33 cellular contexts compared by ENCODE assay signal in the genomic region with DNA sequence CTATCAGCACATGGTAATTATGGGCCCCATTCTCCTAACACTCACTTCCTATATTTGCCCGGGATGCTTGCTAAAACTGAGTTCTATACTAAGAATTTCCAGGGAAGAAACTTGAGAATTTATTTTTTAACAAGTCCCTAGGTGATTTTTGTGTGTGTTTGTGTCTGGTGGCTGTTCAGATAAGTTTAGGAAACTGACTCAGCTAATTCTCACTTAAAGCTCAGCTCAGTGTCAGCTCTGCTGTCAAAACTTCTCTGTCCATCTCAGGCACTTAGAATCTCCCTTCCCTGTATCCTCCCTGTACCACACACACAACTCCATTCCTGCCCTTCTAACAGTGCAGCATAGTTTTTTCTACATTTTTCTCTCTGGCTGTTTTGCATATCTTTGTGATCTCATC.
"Had no signal": no experiment of that assay in that cellular context is flagged by ENCODE, and none has a peak within 500 bp of the region (broad histone marks: within the 10 kb centered on the region; RNA-seq: fewer than 3 reads in every experiment).

No MANE protein-coding gene starts in this region.

- H3K36me3 Mint-ChIP-seq: activated naive CD4-positive, alpha-beta T cell treated with anti-CD3 and anti-CD28 coated beads, Interleukin-2, amount 50 U/mL, for 24 hours; activated naive CD8-positive, alpha-beta T cell treated with anti-CD3 and anti-CD28 coated beads for 36 hours; WTC11 had no signal

- ATAC-seq: activated CD8-positive, alpha-beta T cell treated with anti-CD3 and anti-CD28 coated beads for 36 hours; activated naive CD8-positive, alpha-beta T cell treated with anti-CD3 and anti-CD28 coated beads, Interleukin-2, amount 50 U/mL, for 24 hours; activated T-cell treated with anti-CD3 and anti-CD28 coated beads, Interleukin-2, amount 50 U/mL, for 4 hours; activated T-helper 17 cell treated with anti-CD3 and anti-CD28 coated beads, Interleukin-2, amount 50 U/mL, for 72 hours; body of pancreas; effector memory CD8-positive, alpha-beta T cell; foreskin keratinocyte; gastrocnemius medialis; heart left ventricle; WTC11 had no signal

- H3K27me3 Mint-ChIP-seq: activated CD8-positive, alpha-beta T cell treated with anti-CD3 and anti-CD28 coated beads for 36 hours; activated naive CD4-positive, alpha-beta T cell treated with anti-CD3 and anti-CD28 coated beads, Interleukin-2, amount 50 U/mL, for 24 hours; activated naive CD8-positive, alpha-beta T cell treated with anti-CD3 and anti-CD28 coated beads, Interleukin-2, amount 50 U/mL, for 24 hours; activated T-helper 17 cell treated with anti-CD3 and anti-CD28 coated beads, Interleukin-2, amount 50 U/mL, for 72 hours; effector memory CD8-positive, alpha-beta T cell had no signal

- H3K9me3 ChIP-seq: adrenal gland, body of pancreas, gastrocnemius medialis, heart left ventricle had no signal

- H3K4me1 ChIP-seq: body of pancreas had no signal

- H3K27me3 ChIP-seq: adrenal gland, body of pancreas, foreskin keratinocyte, gastrocnemius medialis, heart left ventricle had no signal

- H3K36me3 ChIP-seq: adrenal gland, gastrocnemius medialis, heart left ventricle had no signal

- H3K4me3 Mint-ChIP-seq: activated CD4-positive, alpha-beta T cell treated with anti-CD3 and anti-CD28 coated beads, Interleukin-2, amount 10 ng/mL, durations not matched to agents 7 days and 5 days; activated CD8-positive, alpha-beta T cell treated with anti-CD3 and anti-CD28 coated beads for 36 hours; activated naive CD4-positive, alpha-beta T cell treated with anti-CD3 and anti-CD28 coated beads, Interleukin-2, amount 50 U/mL, for 24 hours; activated naive CD8-positive, alpha-beta T cell treated with anti-CD3 and anti-CD28 coated beads for 36 hours; activated naive CD8-positive, alpha-beta T cell treated with anti-CD3 and anti-CD28 coated beads, Interleukin-2, amount 50 U/mL, for 24 hours; activated T-cell treated with anti-CD3 and anti-CD28 coated beads, Interleukin-2, amount 50 U/mL, for 4 hours; activated T-helper 17 cell treated with anti-CD3 and anti-CD28 coated beads, Interleukin-2, amount 50 U/mL, for 72 hours; effector memory CD8-positive, alpha-beta T cell; WTC11 had no signal

- DNase-seq: activated CD4-positive, alpha-beta T cell treated with anti-CD3 and anti-CD28 coated beads for 1 hour; activated CD4-positive, alpha-beta T cell treated with anti-CD3 and anti-CD28 coated beads for 4 hours; activated CD4-positive, alpha-beta T cell treated with anti-CD3 and anti-CD28 coated beads, Interleukin-2, amount 10 ng/mL, durations not matched to agents 7 days and 5 days; activated CD4-positive, alpha-beta T cell treated with anti-CD3 and anti-CD28 coated beads, Interleukin-2, amount 50 U/mL, for 48 hours; activated CD8-positive, alpha-beta memory T cell treated with anti-CD3 and anti-CD28 coated beads for 24 hours; activated CD8-positive, alpha-beta T cell treated with anti-CD3 and anti-CD28 coated beads for 36 hours; activated effector memory CD4-positive, alpha-beta T cell treated with Interleukin-2 at 50 U/mL for 16 hours; activated gamma-delta T cell treated with Interleukin-2 at 50 U/mL for 16 hours; activated naive CD4-positive, alpha-beta T cell treated with Interleukin-2 at 50 U/mL for 16 hours; activated naive CD8-positive, alpha-beta T cell treated with anti-CD3 and anti-CD28 coated beads for 36 hours; activated naive CD8-positive, alpha-beta T cell treated with anti-CD3 and anti-CD28 coated beads, Interleukin-2, amount 50 U/mL, for 24 hours; activated T-cell treated with anti-CD3 and anti-CD28 coated beads, Interleukin-2, amount 50 U/mL, for 4 hours; adrenal gland; amygdala; aorta; body of pancreas; caudate nucleus; cortex of kidney; dermis blood vessel endothelial cell; effector CD4-positive, alpha-beta T cell; effector memory CD8-positive, alpha-beta T cell; foreskin keratinocyte; gastrocnemius medialis; glutamatergic neuron; heart left ventricle; hypothalamus; T-helper 2 cell had no signal

- FAIRE-seq: colon, TTC549 had no signal

- H3K27ac Mint-ChIP-seq: activated CD4-positive, alpha-beta T cell treated with anti-CD3 and anti-CD28 coated beads, Interleukin-2, amount 10 ng/mL, durations not matched to agents 7 days and 5 days; activated CD8-positive, alpha-beta T cell treated with anti-CD3 and anti-CD28 coated beads for 36 hours; activated naive CD4-positive, alpha-beta T cell treated with anti-CD3 and anti-CD28 coated beads, Interleukin-2, amount 50 U/mL, for 24 hours; activated naive CD8-positive, alpha-beta T cell treated with anti-CD3 and anti-CD28 coated beads for 36 hours; activated naive CD8-positive, alpha-beta T cell treated with anti-CD3 and anti-CD28 coated beads, Interleukin-2, amount 50 U/mL, for 24 hours; activated T-helper 17 cell treated with anti-CD3 and anti-CD28 coated beads, Interleukin-2, amount 50 U/mL, for 72 hours; effector memory CD8-positive, alpha-beta T cell; WTC11 had no signal

- H3K4me3 ChIP-seq: adrenal gland, body of pancreas, gastrocnemius medialis, heart left ventricle had no signal

- H3K27ac ChIP-seq: adrenal gland, body of pancreas, foreskin keratinocyte, gastrocnemius medialis, heart left ventricle, VCaP had no signal

- H3K9me3 Mint-ChIP-seq: activated CD4-positive, alpha-beta T cell treated with anti-CD3 and anti-CD28 coated beads, Interleukin-2, amount 10 ng/mL, durations not matched to agents 7 days and 5 days; activated CD8-positive, alpha-beta T cell treated with anti-CD3 and anti-CD28 coated beads for 36 hours; activated naive CD4-positive, alpha-beta T cell treated with anti-CD3 and anti-CD28 coated beads, Interleukin-2, amount 50 U/mL, for 24 hours; activated naive CD8-positive, alpha-beta T cell treated with anti-CD3 and anti-CD28 coated beads for 36 hours; activated naive CD8-positive, alpha-beta T cell treated with anti-CD3 and anti-CD28 coated beads, Interleukin-2, amount 50 U/mL, for 24 hours; activated T-cell treated with anti-CD3 and anti-CD28 coated beads, Interleukin-2, amount 50 U/mL, for 4 hours; activated T-helper 17 cell treated with anti-CD3 and anti-CD28 coated beads, Interleukin-2, amount 50 U/mL, for 72 hours; effector memory CD8-positive, alpha-beta T cell; WTC11 had no signal
